ENCODE assay signal across 1 cellular context in genomic region chr1:3064296-3064850, GRCh38.
TF ChIP-seq lines count a peak whose summit lies in the region.

No MANE protein-coding gene starts in this region.

TF ChIP-seq in HepG2, 621 proteins besides CTCF, POLR2A, EP300 and RAD21:
- no peak for TF ChIP-seq ZNF33B (CRISPR knock-in tag; IDR thresholded peaks at IDR 0.05)
- TF ChIP-seq ZNF274 (CRISPR knock-in tag; IDR thresholded peaks at IDR 0.05) = no peak
- TF ChIP-seq ETV5 (CRISPR knock-in tag; IDR thresholded peaks at IDR 0.05; ENCODE audit: borderline replicate concordance) = no peak
- no peak for TF ChIP-seq ZBTB40 (IDR thresholded peaks at IDR 0.05)
- TF ChIP-seq ZBTB40 (CRISPR knock-in tag; IDR thresholded peaks at IDR 0.05) = no peak
- no peak for TF ChIP-seq ZNF639 (CRISPR knock-in tag; conservative IDR thresholded peaks at IDR 0.05)
- no peak for TF ChIP-seq HNF4G (IDR thresholded peaks at IDR 0.05; ENCODE audit: borderline replicate concordance, low read depth, low read length)
- TF ChIP-seq HNF4G (CRISPR knock-in tag; IDR thresholded peaks at IDR 0.05; ENCODE audit: borderline replicate concordance, low read depth) = no peak
- TF ChIP-seq ZNF83 (CRISPR knock-in tag; IDR thresholded peaks at IDR 0.05; ENCODE audit: borderline replicate concordance) = no peak
- no peak for TF ChIP-seq ZNF597 (CRISPR knock-in tag; IDR thresholded peaks at IDR 0.05)
TF ChIP-seq in HepG2: peak in this region for 0.
